ENCODE assay signal across 13 cellular contexts in the genomic region with DNA sequence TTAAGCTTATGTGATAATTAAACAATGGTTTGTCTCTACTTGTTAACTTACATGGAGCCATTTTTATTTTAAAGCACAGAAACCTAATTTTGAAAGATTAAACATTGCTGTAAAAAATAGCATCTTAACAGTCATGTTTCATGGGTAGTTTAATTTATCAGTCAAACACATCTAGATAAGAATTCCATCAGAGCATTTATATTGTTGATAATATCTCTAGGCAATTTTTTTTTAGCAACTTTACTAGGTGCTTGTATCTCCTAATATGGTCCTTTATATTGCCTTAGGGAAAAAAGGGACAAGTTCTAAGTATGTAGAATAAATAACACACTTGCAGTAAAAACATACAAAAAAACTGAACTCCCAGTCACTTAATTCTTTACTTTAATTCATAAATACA.
DNase-seq lines count a peak whose midpoint lies in the region; ATAC-seq, FAIRE-seq and TF ChIP-seq lines count a peak whose summit lies in the region.
"Had no signal": no experiment of that assay in that cellular context is flagged by ENCODE, and none has a peak within 500 bp of the region (broad histone marks: within the 10 kb centered on the region; RNA-seq: fewer than 3 reads in every experiment).

No MANE protein-coding gene starts in this region.

- H3K4me2 ChIP-seq in parathyroid adenoma (ENCODE audit: low read length) = peak overlapping the region; percentile 61

- H3K36me3 ChIP-seq in WERI-Rb-1 (no peaks in the 10 kb centered on the region), parathyroid adenoma (ENCODE audit: control insufficient read depth, insufficient read depth, low read length) (no peaks in the 10 kb centered on the region)

- no peak for ATAC-seq in GM18909 (IDR thresholded peaks at IDR 0.05; ENCODE audit: poor library complexity, unreplicated experiment)

- no peak overlapping the region for H3K27ac ChIP-seq in WERI-Rb-1
- H3K27ac ChIP-seq in parathyroid adenoma = no peak overlapping the region

- no peaks in the 10 kb centered on the region for H3K79me2 ChIP-seq in parathyroid adenoma

- no peak overlapping the region for H3K9ac ChIP-seq in parathyroid adenoma

- H3K4me3 ChIP-seq in WERI-Rb-1 (ENCODE audit: low read depth, low read length) (peak overlapping the region; percentile 84), foreskin fibroblast (ENCODE audit: low read depth in 1 of 2, low read length in 2 of 2) (peak overlapping the region; percentile 47 to 68), parathyroid adenoma (ENCODE audit: low read depth, low read length) (peak overlapping the region; percentile 41)

- FAIRE-seq in D721Med (lab: Jason Lieb, UNC) = peak; percentile 67

- H3K4me1 ChIP-seq in parathyroid adenoma = no peaks in the 10 kb centered on the region

- H3K27me3 ChIP-seq in WERI-Rb-1 (ENCODE audit: insufficient read depth, low read depth, severe bottlenecking) (no peaks in the 10 kb centered on the region), parathyroid adenoma (ENCODE audit: control insufficient read depth, insufficient read depth, low read length) (no peaks in the 10 kb centered on the region)

- TF ChIP-seq CTCF in D721Med (IDR thresholded peaks at IDR 0.05; ENCODE audit: insufficient read depth, missing control alignments) (no peak), WERI-Rb-1 (IDR thresholded peaks at IDR 0.05; ENCODE audit: low read depth, low read length) (no peak), foreskin fibroblast (IDR thresholded peaks at IDR 0.05; ENCODE audit: low read depth, low read length) (no peak), parathyroid adenoma (IDR thresholded peaks at IDR 0.05) (no peak)

- H3K9me3 ChIP-seq in WERI-Rb-1 (ENCODE audit: severe bottlenecking) (no peaks in the 10 kb centered on the region), parathyroid adenoma (ENCODE audit: control insufficient read depth, low read length) (no peaks in the 10 kb centered on the region)

- no peak for DNase-seq in D721Med (ENCODE audit: insufficient read length, low spot score)
- DNase-seq in WERI-Rb-1 = no peak
- no peak for DNase-seq in foreskin fibroblast
- DNase-seq in HUDEP-2 (lab: John Stamatoyannopoulos, UW; ENCODE audit: unreplicated experiment in 76 of 76) = no peak
- DNase-seq in activated CD4-positive, alpha-beta T cell treated with anti-CD3 and anti-CD28 coated beads for 1 hour = no peak
- no peak for DNase-seq in activated CD4-positive, alpha-beta T cell treated with anti-CD3 and anti-CD28 coated beads for 4 hours
- DNase-seq: activated CD4-positive, alpha-beta memory T cell treated with anti-CD3 and anti-CD28 coated beads, Interleukin-2, amount 10 ng/mL, durations not matched to agents 7 days and 5 days; activated naive CD8-positive, alpha-beta T cell treated with anti-CD3 and anti-CD28 coated beads, Interleukin-2, amount 10 ng/mL, durations not matched to agents 7 days and 5 days; Kasumi-1; naive B cell; NCI-H446 had no signal

- H2AFZ ChIP-seq in parathyroid adenoma = peak overlapping the region; percentile 76
